ENCODE assay signal across 9 cellular contexts in the genomic region with DNA sequence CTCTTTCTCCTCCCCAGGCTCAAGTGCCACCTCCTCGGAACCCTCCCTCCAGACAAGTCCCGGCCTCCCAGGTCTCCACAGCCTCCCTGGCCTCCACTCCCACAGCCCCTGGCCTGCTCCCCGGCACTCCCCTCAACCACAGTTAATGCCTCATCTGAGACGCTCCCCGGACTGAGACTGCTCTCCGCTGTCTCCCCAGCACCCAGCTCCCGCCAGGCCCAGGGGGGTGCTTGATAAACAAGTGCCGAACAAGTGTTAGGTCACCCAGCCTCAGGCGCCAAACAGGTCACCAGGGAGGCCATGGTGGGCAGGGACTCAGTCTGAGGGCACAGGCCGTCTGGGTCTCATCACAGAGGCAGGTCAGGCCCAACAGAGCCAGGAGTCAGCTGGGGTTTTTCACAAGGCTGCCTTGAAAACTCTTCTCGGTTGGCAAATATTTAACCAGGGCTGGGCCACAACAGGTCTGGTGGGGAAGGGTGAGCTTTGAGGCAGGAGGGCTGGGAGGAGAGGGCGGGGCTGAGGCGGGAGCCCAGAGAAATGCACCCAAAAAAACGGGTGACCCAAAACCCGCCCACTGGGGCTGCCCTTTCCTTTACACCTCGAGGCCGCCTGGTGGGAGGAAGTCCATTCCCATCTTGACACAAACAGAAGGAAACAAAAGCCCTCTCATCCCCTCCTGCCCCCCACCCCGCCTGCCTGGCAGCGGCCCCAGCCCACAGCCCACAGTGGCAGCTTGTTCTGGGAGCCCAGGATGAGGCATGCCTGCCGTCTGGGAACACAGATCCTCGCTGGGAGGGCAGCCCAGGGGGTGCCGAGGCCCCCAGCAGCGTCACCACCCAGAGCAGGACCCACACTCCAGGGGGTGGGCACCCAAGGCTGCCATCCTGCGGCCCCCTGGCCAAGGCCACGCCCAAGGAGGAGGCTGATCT.
DNase-seq lines count a peak whose midpoint lies in the region; ATAC-seq and TF ChIP-seq lines count a peak whose summit lies in the region.
"Had no signal": no experiment of that assay in that cellular context is flagged by ENCODE, and none has a peak within 500 bp of the region (broad histone marks: within the 10 kb centered on the region; RNA-seq: fewer than 3 reads in every experiment).

No MANE protein-coding gene starts in this region.

- TF ChIP-seq CTCF in colonic mucosa (IDR thresholded peaks at IDR 0.05) (no peak), GM13976 (IDR thresholded peaks at IDR 0.05; ENCODE audit: borderline replicate concordance, control extremely low read depth, extremely low read depth, insufficient read depth, missing control alignments) (no peak)

- peaks cover 8% of the 10 kb centered on the region for H3K4me1 Mint-ChIP-seq in activated T-helper 2 cell treated with anti-CD3 and anti-CD28 coated beads, Interferon-gamma antibody, Interleukin-2, Interleukin-4, amounts not matched to agents 10 μg/mL and 5 μg/mL and 100 μg/mL, durations not matched to agents 14 hours and 24 hours and 36 hours (ENCODE audit: low read depth)

- DNase-seq in LoVo (ENCODE audit: low spot score), result peak; percentile 79
- peak; percentile 87 for DNase-seq in colonic mucosa
- peak; percentile 83 for DNase-seq in midbrain (lab: John Stamatoyannopoulos, UW)
- no peak for DNase-seq in GM13976 (ENCODE audit: low spot score)
- DNase-seq in germinal center (ENCODE audit: low spot score), result no peak
- no peak for DNase-seq in activated T-helper 2 cell treated with anti-CD3 and anti-CD28 coated beads, Interferon-gamma antibody, Interleukin-2, Interleukin-4, amounts not matched to agents 10 μg/mL and 5 μg/mL and 100 μg/mL, durations not matched to agents 14 hours and 24 hours and 36 hours (ENCODE audit: low spot score)
- DNase-seq in NCI-H446 (lab: John Stamatoyannopoulos, UW), result no peak

- H3K9ac ChIP-seq in colonic mucosa (ENCODE audit: low read depth in 2 of 2, low read length in 2 of 2), result peak overlapping the region; percentile 70 to 73
- H3K9ac ChIP-seq: KMS-11 had no signal

- no peaks in the 10 kb centered on the region for H3K36me3 Mint-ChIP-seq in activated T-helper 2 cell treated with anti-CD3 and anti-CD28 coated beads, Interferon-gamma antibody, Interleukin-2, Interleukin-4, amounts not matched to agents 10 μg/mL and 5 μg/mL and 100 μg/mL, durations not matched to agents 14 hours and 24 hours and 36 hours (ENCODE audit: low read depth)

- no peak overlapping the region for H3K4me3 Mint-ChIP-seq in activated T-helper 2 cell treated with anti-CD3 and anti-CD28 coated beads, Interferon-gamma antibody, Interleukin-2, Interleukin-4, amounts not matched to agents 10 μg/mL and 5 μg/mL and 100 μg/mL, durations not matched to agents 14 hours and 24 hours and 36 hours (ENCODE audit: low read depth)

- no peak overlapping the region for H3K27ac Mint-ChIP-seq in activated T-helper 2 cell treated with anti-CD3 and anti-CD28 coated beads, Interferon-gamma antibody, Interleukin-2, Interleukin-4, amounts not matched to agents 10 μg/mL and 5 μg/mL and 100 μg/mL, durations not matched to agents 14 hours and 24 hours and 36 hours

- peaks cover 26% of the 10 kb centered on the region for H3K4me1 ChIP-seq in colonic mucosa

- peak; percentile 43 for ATAC-seq in GM18870 (IDR thresholded peaks at IDR 0.05; ENCODE audit: unreplicated experiment)

- H3K27ac ChIP-seq in colonic mucosa, result peak overlapping the region; percentile 79
- H3K27ac ChIP-seq: KMS-11 had no signal

- in situ Hi-C loops in GM13976 (cut with MboI; ENCODE audit: low sequenced_read_pairs, unreplicated experiment), result no loop called here

- no peaks in the 10 kb centered on the region for H3K27me3 Mint-ChIP-seq in activated T-helper 2 cell treated with anti-CD3 and anti-CD28 coated beads, Interferon-gamma antibody, Interleukin-2, Interleukin-4, amounts not matched to agents 10 μg/mL and 5 μg/mL and 100 μg/mL, durations not matched to agents 14 hours and 24 hours and 36 hours (ENCODE audit: low read depth)

- intact Hi-C loops in colonic mucosa (cut with DNase I), result no loop called here
- intact Hi-C loops in activated T-helper 2 cell treated with anti-CD3 and anti-CD28 coated beads, Interferon-gamma antibody, Interleukin-2, Interleukin-4, amounts not matched to agents 10 μg/mL and 5 μg/mL and 100 μg/mL, durations not matched to agents 14 hours and 24 hours and 36 hours (cut with micrococcal nuclease), result no loop called here

- H3K9me3 ChIP-seq in colonic mucosa, result no peaks in the 10 kb centered on the region

- H3K4me3 ChIP-seq in colonic mucosa, result no peak overlapping the region

- H3K9me3 Mint-ChIP-seq in activated T-helper 2 cell treated with anti-CD3 and anti-CD28 coated beads, Interferon-gamma antibody, Interleukin-2, Interleukin-4, amounts not matched to agents 10 μg/mL and 5 μg/mL and 100 μg/mL, durations not matched to agents 14 hours and 24 hours and 36 hours, result no peaks in the 10 kb centered on the region

- H3K27me3 ChIP-seq in colonic mucosa, result no peaks in the 10 kb centered on the region

- H3K36me3 ChIP-seq in colonic mucosa, result no peaks in the 10 kb centered on the region

Comparison
In these comparisons a context has a peak if more than half of its experiments do, and no peak if none do; other contexts are left out.
1. DNase-seq: peak in LoVo (single experiment), colonic mucosa (single experiment) and midbrain (single experiment); none in GM13976 (single experiment), germinal center (single experiment), activated T-helper 2 cell treated with anti-CD3 and anti-CD28 coated beads, Interferon-gamma antibody, Interleukin-2, Interleukin-4, amounts not matched to agents 10 μg/mL and 5 μg/mL and 100 μg/mL, durations not matched to agents 14 hours and 24 hours and 36 hours (single experiment) and NCI-H446 (0 of 2).